Comparison of ENCODE assay signal across 21 cellular contexts in genomic region chr5:30768061-30768460, GRCh38.
"Had no signal": no experiment of that assay in that cellular context is flagged by ENCODE, and none has a peak within 500 bp of the region (broad histone marks: within the 10 kb centered on the region; RNA-seq: fewer than 3 reads in every experiment).

No MANE protein-coding gene starts in this region.

- DNase-seq: dermis blood vessel endothelial cell; esophagus squamous epithelium; heart left ventricle; hypothalamus; kidney glomerular epithelial cell; mesendoderm; naive B cell; occipital lobe; spleen; stimulated activated CD4-positive, alpha-beta T cell treated with anti-CD3 and anti-CD28 coated beads, Interleukin-15, amount 100 ng/mL, for 24 hours; stimulated activated CD4-positive, alpha-beta T cell treated with anti-CD3 and anti-CD28 coated beads, Interleukin-1b, Interleukin-23, amount 100 ng/mL, for 48 hours; stimulated activated CD4-positive, alpha-beta T cell treated with anti-CD3 and anti-CD28 coated beads, Interleukin-4, amount 100 ng/mL, for 24 hours; stimulated activated naive B cell treated with anti-CD40 and anti-IgM and Interleukin-4, amounts not matched to agents 10 μg/mL and 1 μg/mL and 100 μg/mL, for 72 hours; stimulated activated naive CD8-positive, alpha-beta T cell treated with anti-CD3 and anti-CD28 coated beads, Interleukin-15, amount 100 ng/mL, for 72 hours; substantia nigra; transverse colon had no signal

- H3K27ac Mint-ChIP-seq: naive B cell; nephron; stimulated activated naive B cell treated with anti-CD40 and anti-IgM and Interleukin-4, amounts not matched to agents 10 μg/mL and 1 μg/mL and 100 μg/mL, for 72 hours; stimulated activated naive CD8-positive, alpha-beta T cell treated with anti-CD3 and anti-CD28 coated beads, Interleukin-15, amount 100 ng/mL, for 72 hours had no signal

- H2AFZ ChIP-seq: parathyroid adenoma had no signal

- H3K36me3 Mint-ChIP-seq: naive B cell; stimulated activated naive B cell treated with anti-CD40 and anti-IgM and Interleukin-4, amounts not matched to agents 10 μg/mL and 1 μg/mL and 100 μg/mL, for 72 hours had no signal

- H3K9ac ChIP-seq: parathyroid adenoma had no signal

- H3K27me3 Mint-ChIP-seq: naive B cell; stimulated activated naive B cell treated with anti-CD40 and anti-IgM and Interleukin-4, amounts not matched to agents 10 μg/mL and 1 μg/mL and 100 μg/mL, for 72 hours; stimulated activated naive CD8-positive, alpha-beta T cell treated with anti-CD3 and anti-CD28 coated beads, Interleukin-15, amount 100 ng/mL, for 72 hours had no signal

- H3K4me3 Mint-ChIP-seq: naive B cell; nephron; stimulated activated naive B cell treated with anti-CD40 and anti-IgM and Interleukin-4, amounts not matched to agents 10 μg/mL and 1 μg/mL and 100 μg/mL, for 72 hours; stimulated activated naive CD8-positive, alpha-beta T cell treated with anti-CD3 and anti-CD28 coated beads, Interleukin-15, amount 100 ng/mL, for 72 hours had no signal

- ATAC-seq: sciatic nerve; stimulated activated naive B cell treated with anti-CD40 and anti-IgM and Interleukin-4, amounts not matched to agents 10 μg/mL and 1 μg/mL and 100 μg/mL, for 72 hours; stimulated activated naive CD8-positive, alpha-beta T cell treated with anti-CD3 and anti-CD28 coated beads, Interleukin-15, amount 100 ng/mL, for 72 hours had no signal

- H3K4me1 Mint-ChIP-seq: naive B cell; nephron; stimulated activated naive B cell treated with anti-CD40 and anti-IgM and Interleukin-4, amounts not matched to agents 10 μg/mL and 1 μg/mL and 100 μg/mL, for 72 hours; stimulated activated naive CD8-positive, alpha-beta T cell treated with anti-CD3 and anti-CD28 coated beads, Interleukin-15, amount 100 ng/mL, for 72 hours had no signal

- H3K9me3 Mint-ChIP-seq: nephron; stimulated activated naive B cell treated with anti-CD40 and anti-IgM and Interleukin-4, amounts not matched to agents 10 μg/mL and 1 μg/mL and 100 μg/mL, for 72 hours; stimulated activated naive CD8-positive, alpha-beta T cell treated with anti-CD3 and anti-CD28 coated beads, Interleukin-15, amount 100 ng/mL, for 72 hours had no signal

- H3K9me3 ChIP-seq: esophagus squamous epithelium, heart left ventricle, prostate gland, spleen, thoracic aorta, transverse colon had no signal

- H3K79me2 ChIP-seq: parathyroid adenoma had no signal

- H3K4me3 ChIP-seq: esophagus squamous epithelium, heart left ventricle, prostate gland, spleen, thoracic aorta, transverse colon had no signal

- H3K27ac ChIP-seq: esophagus squamous epithelium, heart left ventricle, parathyroid adenoma, prostate gland, spleen, thoracic aorta, transverse colon had no signal

- H3K4me1 ChIP-seq: esophagus squamous epithelium, heart left ventricle, parathyroid adenoma, prostate gland, spleen, transverse colon had no signal

- H3K27me3 ChIP-seq: esophagus squamous epithelium, heart left ventricle, spleen, transverse colon had no signal
